Comparison of ENCODE assay signal across 37 cellular contexts in genomic region chr5:85263125-85263524, GRCh38.
"Had no signal": no experiment of that assay in that cellular context is flagged by ENCODE, and none has a peak within 500 bp of the region (broad histone marks: within the 10 kb centered on the region; RNA-seq: fewer than 3 reads in every experiment).

No MANE protein-coding gene starts in this region.

- H3K27me3 Mint-ChIP-seq: activated CD4-positive, alpha-beta memory T cell treated with anti-CD3 and anti-CD28 coated beads, Interleukin-2, amount 10 ng/mL, durations not matched to agents 7 days and 5 days; activated CD8-positive, alpha-beta memory T cell treated with anti-CD3 and anti-CD28 coated beads, Interleukin-2, amount 10 ng/mL, durations not matched to agents 7 days and 5 days; activated naive CD4-positive, alpha-beta T cell treated with anti-CD3 and anti-CD28 coated beads, Interleukin-2, amount 50 U/mL, for 24 hours; activated naive CD8-positive, alpha-beta T cell treated with anti-CD3 and anti-CD28 coated beads, Interleukin-2, amount 10 ng/mL, durations not matched to agents 7 days and 5 days; activated T-helper 17 cell treated with anti-CD3 and anti-CD28 coated beads, Interleukin-2, amount 50 U/mL, for 72 hours had no signal

- H3K4me3 ChIP-seq: body of pancreas, breast epithelium, SJSA1 had no signal

- H3K27me3 ChIP-seq: body of pancreas, breast epithelium, SJSA1 had no signal

- H3K4me1 ChIP-seq: body of pancreas, breast epithelium, SJSA1 had no signal

- H3K4me1 Mint-ChIP-seq: activated CD4-positive, alpha-beta memory T cell treated with anti-CD3 and anti-CD28 coated beads, Interleukin-2, amount 10 ng/mL, durations not matched to agents 7 days and 5 days; activated CD8-positive, alpha-beta memory T cell treated with anti-CD3 and anti-CD28 coated beads, Interleukin-2, amount 10 ng/mL, durations not matched to agents 7 days and 5 days; activated naive CD4-positive, alpha-beta T cell treated with anti-CD3 and anti-CD28 coated beads, Interleukin-2, amount 50 U/mL, for 24 hours; activated naive CD8-positive, alpha-beta T cell treated with anti-CD3 and anti-CD28 coated beads, Interleukin-2, amount 10 ng/mL, durations not matched to agents 7 days and 5 days; activated T-helper 17 cell treated with anti-CD3 and anti-CD28 coated beads, Interleukin-2, amount 50 U/mL, for 72 hours; WTC11 had no signal

- H3K9ac ChIP-seq: KMS-11, SK-N-SH had no signal

- H3K36me3 Mint-ChIP-seq: activated CD8-positive, alpha-beta memory T cell treated with anti-CD3 and anti-CD28 coated beads, Interleukin-2, amount 10 ng/mL, durations not matched to agents 7 days and 5 days; activated naive CD4-positive, alpha-beta T cell treated with anti-CD3 and anti-CD28 coated beads, Interleukin-2, amount 50 U/mL, for 24 hours; activated naive CD8-positive, alpha-beta T cell treated with anti-CD3 and anti-CD28 coated beads, Interleukin-2, amount 10 ng/mL, durations not matched to agents 7 days and 5 days; WTC11 had no signal

- H3K36me3 ChIP-seq: breast epithelium, SJSA1 had no signal

- H3K27ac ChIP-seq: body of pancreas, breast epithelium, KMS-11, SJSA1 had no signal

- H3K27ac Mint-ChIP-seq: activated CD4-positive, alpha-beta memory T cell treated with anti-CD3 and anti-CD28 coated beads, Interleukin-2, amount 10 ng/mL, durations not matched to agents 7 days and 5 days; activated CD8-positive, alpha-beta memory T cell treated with anti-CD3 and anti-CD28 coated beads, Interleukin-2, amount 10 ng/mL, durations not matched to agents 7 days and 5 days; activated naive CD4-positive, alpha-beta T cell treated with anti-CD3 and anti-CD28 coated beads, Interleukin-2, amount 50 U/mL, for 24 hours; activated naive CD8-positive, alpha-beta T cell treated with anti-CD3 and anti-CD28 coated beads, Interleukin-2, amount 10 ng/mL, durations not matched to agents 7 days and 5 days; activated T-cell treated with anti-CD3 and anti-CD28 coated beads, Interleukin-2, amount 50 U/mL, for 72 hours; activated T-helper 17 cell treated with anti-CD3 and anti-CD28 coated beads, Interleukin-2, amount 50 U/mL, for 72 hours; T-helper 1 cell treated with Interleukin-12 subunit alpha and Interleukin-12 subunit beta and Interleukin-4 antibody, amounts not matched to agents 30 μg/mL and 1 μg/mL, for 36 hours; T-helper 2 cell treated with Interferon-gamma antibody and Interleukin-4, amounts not matched to agents 5 μg/mL and 100 μg/mL, for 36 hours; WTC11 had no signal

- H3K9me3 Mint-ChIP-seq: activated CD4-positive, alpha-beta memory T cell treated with anti-CD3 and anti-CD28 coated beads, Interleukin-2, amount 10 ng/mL, durations not matched to agents 7 days and 5 days; activated naive CD4-positive, alpha-beta T cell treated with anti-CD3 and anti-CD28 coated beads, Interleukin-2, amount 50 U/mL, for 24 hours; activated T-cell treated with anti-CD3 and anti-CD28 coated beads, Interleukin-2, amount 50 U/mL, for 72 hours; activated T-helper 17 cell treated with anti-CD3 and anti-CD28 coated beads, Interleukin-2, amount 50 U/mL, for 72 hours; T-helper 1 cell treated with Interleukin-12 subunit alpha and Interleukin-12 subunit beta and Interleukin-4 antibody, amounts not matched to agents 30 μg/mL and 1 μg/mL, for 36 hours; T-helper 2 cell treated with Interferon-gamma antibody and Interleukin-4, amounts not matched to agents 5 μg/mL and 100 μg/mL, for 36 hours; WTC11 had no signal

- DNase-seq: activated CD4-positive, alpha-beta memory T cell treated with anti-CD3 and anti-CD28 coated beads, Interleukin-2, amount 10 ng/mL, durations not matched to agents 7 days and 5 days; activated CD4-positive, alpha-beta T cell treated with anti-CD3 and anti-CD28 coated beads for 48 hours; activated CD4-positive, CD25-positive, alpha-beta regulatory T cell treated with anti-CD3 and anti-CD28 coated beads, Interleukin-2, amount 50 U/mL, for 72 hours; activated CD8-positive, alpha-beta memory T cell treated with anti-CD3 and anti-CD28 coated beads for 24 hours; activated CD8-positive, alpha-beta memory T cell treated with anti-CD3 and anti-CD28 coated beads, Interleukin-2, amount 10 ng/mL, durations not matched to agents 7 days and 5 days; activated CD8-positive, alpha-beta memory T cell treated with anti-CD3 and anti-CD28 coated beads, Interleukin-2, amount 50 U/mL, for 48 hours; activated effector memory CD4-positive, alpha-beta T cell treated with anti-CD3 and anti-CD28 coated beads, Interleukin-2, amount 50 U/mL, for 16 hours; activated naive CD4-positive, alpha-beta T cell; activated naive CD8-positive, alpha-beta T cell treated with anti-CD3 and anti-CD28 coated beads, Interleukin-2, amount 10 ng/mL, durations not matched to agents 7 days and 5 days; activated T-cell treated with anti-CD3 and anti-CD28 coated beads, Interleukin-2, amount 50 U/mL, for 72 hours; body of pancreas; cerebellar nuclear complex; MM.1S; MV-4-11; NCI-H1092; NCI-H1436 treated with DMSO at 0.1 percent for 48 hours; NCI-H1694 treated with DMSO at 0.1 percent for 48 hours; NCI-H2029; NCI-H2171 treated with DMSO at 0.1 percent for 48 hours; NCI-H2227 treated with DMSO at 0.1 percent for 48 hours; NCI-H446; NCI-H510A treated with DMSO at 0.1 percent for 48 hours; NCI-H526 treated with DMSO at 0.1 percent for 48 hours; NCI-H82; SHP77; SK-N-SH had no signal

- FAIRE-seq: astrocyte, TTC549 had no signal

- H3K4me2 ChIP-seq: KMS-11, SK-N-SH had no signal

- H3K9me3 ChIP-seq: body of pancreas, breast epithelium, SJSA1, SK-N-SH had no signal

- H3K4me3 Mint-ChIP-seq: activated CD4-positive, alpha-beta memory T cell treated with anti-CD3 and anti-CD28 coated beads, Interleukin-2, amount 10 ng/mL, durations not matched to agents 7 days and 5 days; activated CD8-positive, alpha-beta memory T cell treated with anti-CD3 and anti-CD28 coated beads, Interleukin-2, amount 10 ng/mL, durations not matched to agents 7 days and 5 days; activated naive CD4-positive, alpha-beta T cell treated with anti-CD3 and anti-CD28 coated beads, Interleukin-2, amount 50 U/mL, for 24 hours; activated naive CD8-positive, alpha-beta T cell treated with anti-CD3 and anti-CD28 coated beads, Interleukin-2, amount 10 ng/mL, durations not matched to agents 7 days and 5 days; activated T-cell treated with anti-CD3 and anti-CD28 coated beads, Interleukin-2, amount 50 U/mL, for 72 hours; activated T-helper 17 cell treated with anti-CD3 and anti-CD28 coated beads, Interleukin-2, amount 50 U/mL, for 72 hours; T-helper 1 cell treated with Interleukin-12 subunit alpha and Interleukin-12 subunit beta and Interleukin-4 antibody, amounts not matched to agents 30 μg/mL and 1 μg/mL, for 36 hours; T-helper 2 cell treated with Interferon-gamma antibody and Interleukin-4, amounts not matched to agents 5 μg/mL and 100 μg/mL, for 36 hours; WTC11 had no signal

- ATAC-seq: activated CD8-positive, alpha-beta memory T cell treated with anti-CD3 and anti-CD28 coated beads, Interleukin-2, amount 10 ng/mL, durations not matched to agents 7 days and 5 days; activated T-cell treated with anti-CD3 and anti-CD28 coated beads, Interleukin-2, amount 50 U/mL, for 72 hours; activated T-helper 17 cell treated with anti-CD3 and anti-CD28 coated beads, Interleukin-2, amount 50 U/mL, for 72 hours; body of pancreas; Panc1; WTC11 had no signal
